ENCODE assay signal across 21 cellular contexts in genomic region chr10:120282421-120282820, GRCh38.
"Had no signal": no experiment of that assay in that cellular context is flagged by ENCODE, and none has a peak within 500 bp of the region (broad histone marks: within the 10 kb centered on the region; RNA-seq: fewer than 3 reads in every experiment).

No MANE protein-coding gene starts in this region.

- H3K9ac ChIP-seq: KMS-11 had no signal

- H3K4me3 ChIP-seq: K562, SJSA1, SK-N-MC had no signal

- H3K36me3 ChIP-seq: SJSA1 had no signal

- H3K4me1 ChIP-seq: SJSA1 had no signal

- H3K4me2 ChIP-seq: KMS-11 had no signal

- ATAC-seq: K562 had no signal

- DNase-seq: MV-4-11, NCI-H1048, NCI-H1105, NCI-H1417, NCI-H1436 treated with DMSO at 0.1 percent for 48 hours, NCI-H1694, NCI-H187 treated with DMSO at 0.1 percent for 48 hours, NCI-H2029 treated with DMSO at 0.1 percent for 48 hours, NCI-H345, NCI-H446 treated with DMSO at 0.1 percent for 48 hours, NCI-H510A treated with DMSO at 0.1 percent for 48 hours, NCI-H526, NCI-H748 treated with DMSO at 0.1 percent for 48 hours, Right ventricle myocardium superior, RPMI8226, SIG-M5 had no signal

- H3K9me3 ChIP-seq: SJSA1 had no signal

- H3K27ac ChIP-seq: HL-60, KMS-11, SJSA1, SK-N-MC had no signal
